13 cellular contexts compared by ENCODE assay signal in genomic region chr11:114192841-114193389, GRCh38.
DNase-seq lines count a peak whose midpoint lies in the region; ATAC-seq and TF ChIP-seq lines count a peak whose summit lies in the region.
"Had no signal": no experiment of that assay in that cellular context is flagged by ENCODE, and none has a peak within 500 bp of the region (broad histone marks: within the 10 kb centered on the region; RNA-seq: fewer than 3 reads in every experiment).

No MANE protein-coding gene starts in this region.

- no peaks in the 10 kb centered on the region for H3K79me2 ChIP-seq in osteoblast (ENCODE audit: insufficient read depth, low read length)

- 77 to 88% methylated on average over 4 of the region's 4 CpGs for WGBS in lung, 2 donors
- 79% methylated on average over 4 of the region's 4 CpGs for WGBS in urinary bladder

- DNase-seq in right atrium auricular region (ENCODE audit: low spot score) (no peak), Right ventricle myocardium inferior (ENCODE audit: missing footprints) (no peak), WERI-Rb-1 (peak; percentile 88), lung (ENCODE audit: low spot score) (no peak), osteoblast (ENCODE audit: insufficient read length, low spot score, missing footprints) (no peak), DMS153 treated with DMSO at 0.1 percent for 48 hours (lab: John Stamatoyannopoulos, UW; ENCODE audit: unreplicated experiment) (no peak), foreskin melanocyte (no peak)
- DNase-seq: activated CD8-positive, alpha-beta memory T cell treated with anti-CD3 and anti-CD28 coated beads, Interleukin-2, amount 50 U/mL, for 4 hours; C1 segment of cervical spinal cord; NCI-H510A treated with DMSO at 0.1 percent for 48 hours; T-cell had no signal

- peaks cover 0 to 58% of the 10 kb centered on the region in 2 donors for H3K4me1 ChIP-seq in right atrium auricular region
- H3K4me1 ChIP-seq in lung (ENCODE audit: control insufficient read depth in 2 of 2, insufficient read depth in 2 of 2, low read length in 2 of 2), result peaks cover 25 to 29% of the 10 kb centered on the region in 2 donors
- H3K4me1 ChIP-seq in urinary bladder (ENCODE audit: insufficient read depth), result peaks cover 1% of the 10 kb centered on the region
- H3K4me1 ChIP-seq in osteoblast (ENCODE audit: insufficient read depth, low read length), result peaks cover 3% of the 10 kb centered on the region

- TF ChIP-seq CTCF in right atrium auricular region (IDR thresholded peaks at IDR 0.05) (no peak), WERI-Rb-1 (IDR thresholded peaks at IDR 0.05; ENCODE audit: low read depth, low read length) (peak; percentile 28; the same call in 1 of the 2 replicates), lung (IDR thresholded peaks at IDR 0.05; ENCODE audit: control extremely low read depth, extremely low read depth) (no peak), osteoblast (IDR thresholded peaks at IDR 0.05; ENCODE audit: extremely low read depth, low read depth, low read length) (no peak)

- H3K36me3 ChIP-seq in right atrium auricular region (peaks cover 58% of the 10 kb centered on the region), WERI-Rb-1 (no peaks in the 10 kb centered on the region), lung (ENCODE audit: control insufficient read depth in 2 of 2, insufficient read depth in 2 of 2, low read length in 2 of 2) (peaks cover 3 to 11% of the 10 kb centered on the region in 2 donors), urinary bladder (ENCODE audit: insufficient read depth) (peaks cover 2% of the 10 kb centered on the region), osteoblast (ENCODE audit: insufficient read depth, low read length) (no peaks in the 10 kb centered on the region)

- H3K27me3 ChIP-seq in right atrium auricular region (no peaks in the 10 kb centered on the region), WERI-Rb-1 (ENCODE audit: insufficient read depth, low read depth, severe bottlenecking) (no peaks in the 10 kb centered on the region), lung (ENCODE audit: control insufficient read depth, insufficient read depth) (no peaks in the 10 kb centered on the region), osteoblast (ENCODE audit: insufficient read depth, low read length) (no peaks in the 10 kb centered on the region)

- H3K9me3 ChIP-seq in right atrium auricular region (peaks cover 0 to 8% of the 10 kb centered on the region in 2 donors), WERI-Rb-1 (ENCODE audit: severe bottlenecking) (peaks cover 2% of the 10 kb centered on the region), lung (ENCODE audit: control insufficient read depth in 2 of 2, insufficient read depth in 1 of 2, low read length in 1 of 2) (peaks cover 0 to 3% of the 10 kb centered on the region in 2 donors), osteoblast (ENCODE audit: low read depth, low read length) (no peaks in the 10 kb centered on the region)

- ATAC-seq in Right ventricle myocardium inferior, result no peak
- ATAC-seq in lung (ENCODE audit: insufficient read depth, low FRiP score), result no peak
- ATAC-seq: GM12878 had no signal

- H4K20me1 ChIP-seq in osteoblast (ENCODE audit: insufficient read depth, low read length), result no peaks in the 10 kb centered on the region

- H3K27ac ChIP-seq in right atrium auricular region (peak overlapping the region; percentile 88 to 94), WERI-Rb-1 (peak overlapping the region; percentile 15), lung (ENCODE audit: low read depth in 1 of 2, low read length in 1 of 2) (peak overlapping the region; percentile 5 to 58), urinary bladder (ENCODE audit: low read depth) (peak overlapping the region; percentile 46), osteoblast (ENCODE audit: low read depth, low read length) (no peak overlapping the region)

- no peak overlapping the region for H3K4me3 ChIP-seq in right atrium auricular region
- no peak overlapping the region for H3K4me3 ChIP-seq in WERI-Rb-1 (ENCODE audit: low read depth, low read length)
- no peak overlapping the region for H3K4me3 ChIP-seq in lung
- H3K4me3 ChIP-seq in urinary bladder (ENCODE audit: low read depth, low read length), result no peak overlapping the region
- no peak overlapping the region for H3K4me3 ChIP-seq in osteoblast (ENCODE audit: insufficient read depth, low read length)
- H3K4me3 ChIP-seq: GM12878 had no signal

- no peak overlapping the region for H2AFZ ChIP-seq in osteoblast (ENCODE audit: low read length)

- no peak overlapping the region for H3K4me2 ChIP-seq in osteoblast (ENCODE audit: insufficient read depth, low read length)

- intact Hi-C loops in Right ventricle myocardium inferior (cut with DNase I), result no loop called here
